In the genomic region with DNA sequence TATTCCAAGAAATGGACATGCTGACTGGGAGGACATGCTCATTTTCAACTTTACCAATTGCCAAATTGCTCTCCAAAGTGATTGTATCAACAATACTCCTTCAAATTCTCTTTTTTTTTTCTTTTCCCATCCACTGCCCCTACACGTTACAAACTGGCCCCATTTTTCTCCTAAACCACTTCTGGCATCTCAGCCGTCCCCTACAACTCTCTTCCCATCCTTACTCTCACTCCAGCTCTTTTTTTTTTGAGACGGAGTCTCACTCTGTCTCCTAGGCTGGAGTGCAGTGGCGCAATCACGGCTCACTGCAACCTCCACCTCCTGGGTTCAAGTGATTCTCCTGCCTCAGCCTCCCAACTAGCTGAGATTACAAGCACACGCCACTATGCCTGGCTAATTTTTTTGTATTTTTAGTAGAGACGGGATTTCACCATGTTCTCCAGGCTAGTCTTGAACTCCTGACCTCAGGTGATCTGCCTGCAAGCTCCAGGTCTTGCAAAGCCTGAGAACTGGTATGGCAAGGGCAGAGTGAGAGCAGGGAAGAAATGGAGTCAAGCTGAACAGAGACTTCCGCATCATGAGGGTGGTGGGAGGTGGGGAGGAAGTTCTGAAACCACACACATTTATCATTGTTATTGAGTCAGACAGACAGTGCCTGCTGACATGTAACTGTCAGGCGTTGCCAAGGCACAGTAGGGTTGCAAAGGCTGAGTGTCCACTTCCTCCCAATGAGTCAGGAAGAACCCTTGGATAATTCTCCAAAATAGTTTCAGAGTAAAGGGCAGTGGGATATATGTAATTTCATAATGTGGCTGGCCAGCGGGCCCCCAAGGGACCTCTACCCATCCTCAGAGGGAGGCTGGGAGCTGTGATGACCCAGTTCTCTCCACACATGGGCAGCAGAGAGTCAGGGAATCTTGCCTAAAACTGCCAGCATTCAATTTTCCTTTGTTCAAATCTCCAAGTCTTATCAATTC, we compare ENCODE assay signal across 1 cellular context.
TF ChIP-seq lines count a peak whose summit lies in the region.

No MANE protein-coding gene starts in this region.

TF ChIP-seq in K562, 482 proteins besides CTCF, POLR2A, EP300 and RAD21 (continued from another document):
- TF ChIP-seq HMGXB4 (CRISPR knock-in tag; IDR thresholded peaks at IDR 0.05), result no peak
- peak; percentile 76; the same call in 1 of the 2 replicates for TF ChIP-seq TEAD4 (IDR thresholded peaks at IDR 0.05; ENCODE audit: low read length)
- TF ChIP-seq TEAD4 (CRISPR knock-in tag; IDR thresholded peaks at IDR 0.05; ENCODE audit: borderline replicate concordance), result no peak
- TF ChIP-seq FUS (optimal IDR thresholded peaks at IDR 0.05; ENCODE audit: low read depth, low read length), result no peak
- TF ChIP-seq YBX1 (IDR thresholded peaks at IDR 0.05), result no peak
- TF ChIP-seq ZNF318 (IDR thresholded peaks at IDR 0.05; ENCODE audit: borderline replicate concordance in 1 of 2, low read depth in 1 of 2), result peak in 1 of 2 experiments; percentile 87; a peak in 2 of 4 replicates
- peak; percentile 20; the same call in 1 of the 2 replicates for TF ChIP-seq OTX1 (CRISPR knock-in tag; IDR thresholded peaks at IDR 0.05)
